ENCODE assay signal across 31 cellular contexts in the genomic region with DNA sequence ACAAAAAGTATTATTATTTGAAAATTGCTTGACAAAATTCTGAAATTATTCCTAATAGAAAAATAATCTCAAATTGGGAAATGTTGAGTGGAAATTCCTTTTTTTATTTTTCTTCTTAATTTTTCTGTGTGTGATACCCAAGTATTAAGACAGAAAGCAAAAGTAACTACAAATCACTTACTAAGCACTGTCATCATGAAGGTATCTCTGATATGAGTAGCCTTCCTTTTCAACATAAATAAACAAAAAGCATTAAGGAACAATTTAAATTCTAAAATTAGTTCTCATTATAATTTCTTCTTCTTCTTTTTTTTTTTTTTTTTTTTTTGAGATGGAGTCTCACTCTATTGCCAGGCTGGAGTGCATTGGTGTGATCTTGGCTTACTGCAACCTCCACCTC.
DNase-seq lines count a peak whose midpoint lies in the region; ATAC-seq, FAIRE-seq and TF ChIP-seq lines count a peak whose summit lies in the region.
"Had no signal": no experiment of that assay in that cellular context is flagged by ENCODE, and none has a peak within 500 bp of the region (broad histone marks: within the 10 kb centered on the region; RNA-seq: fewer than 3 reads in every experiment).

No MANE protein-coding gene starts in this region.

- no peak for TF ChIP-seq POLR2A in A549 (IDR thresholded peaks at IDR 0.05; ENCODE audit: low read length)
- TF ChIP-seq POLR2A in IMR-90 (IDR thresholded peaks at IDR 0.05; ENCODE audit: low read depth, low read length), result no peak

- H2BK120ac ChIP-seq in IMR-90 (ENCODE audit: low read depth, low read length), result peak overlapping the region; percentile 48; the same call in 1 of the 2 replicates

- DNase-seq in A549 (ENCODE audit: low read depth in 1 of 2, low spot score in 1 of 2), result no peak
- DNase-seq in IMR-90, result peak; percentile 49
- no peak for DNase-seq in osteocyte (ENCODE audit: extremely low spot score, unreplicated experiment)
- no peak for DNase-seq in activated naive CD4-positive, alpha-beta T cell treated with anti-CD3 and anti-CD28 coated beads, Interleukin-2, amount 10 ng/mL, durations not matched to agents 7 days and 5 days
- no peak for DNase-seq in NCI-H524 treated with DMSO at 0.1 percent for 48 hours (lab: John Stamatoyannopoulos, UW)
- DNase-seq in glomerular visceral epithelial cell (ENCODE audit: extremely low spot score), result no peak
- DNase-seq: activated B cell treated with CpG ODN at 0.5 μM for 24 hours; activated CD4-positive, alpha-beta T cell treated with anti-CD3 and anti-CD28 coated beads, Interleukin-2, amount 50 U/mL, for 4 hours; activated CD8-positive, alpha-beta memory T cell treated with anti-CD3 and anti-CD28 coated beads, Interleukin-2, amount 50 U/mL, for 4 hours; activated naive CD8-positive, alpha-beta T cell treated with anti-CD3 and anti-CD28 coated beads, Interleukin-2, amount 10 ng/mL, durations not matched to agents 7 days and 5 days; BE2C; DND-41; hippocampal formation; left ventricle myocardium superior; natural killer cell; NCI-H1105 treated with DMSO at 0.1 percent for 48 hours; NCI-H2029; NCI-H345; NCI-H82; ovary; right lobe of liver; stimulated activated CD4-positive, alpha-beta T cell treated with anti-CD3 and anti-CD28 coated beads, Interleukin-15, amount 100 ng/mL, for 24 hours; stimulated activated naive CD8-positive, alpha-beta T cell treated with anti-CD3 and anti-CD28 coated beads, Interleukin-15, amount 100 ng/mL, for 72 hours; thyroid gland had no signal

- TF ChIP-seq RAD21 in A549 (conservative IDR thresholded peaks at IDR 0.05 in 1 of 2, IDR thresholded peaks at IDR 0.05 in 1 of 2) (no peak), IMR-90 (IDR thresholded peaks at IDR 0.05; ENCODE audit: low read length) (no peak)

- H3K27me3 ChIP-seq in IMR-90 (ENCODE audit: control insufficient read depth, insufficient read depth, low read length), result no peaks in the 10 kb centered on the region
- H3K27me3 ChIP-seq: BE2C, ovary, right lobe of liver, thyroid gland had no signal

- H3K27ac ChIP-seq in A549 (peak overlapping the region; percentile 38 to 81; a peak in 3 of 6 replicates), IMR-90 (ENCODE audit: insufficient read depth, low read length) (peak overlapping the region; percentile 22; the same call in 1 of the 2 replicates)
- H3K27ac ChIP-seq: right lobe of liver had no signal

- H3K4me3 ChIP-seq in A549 (no peak overlapping the region), IMR-90 (ENCODE audit: insufficient read depth, low read depth, low read length) (no peak overlapping the region)
- H3K4me3 ChIP-seq: HAP-1, ovary, right lobe of liver, thyroid gland had no signal

- dilution Hi-C loops in IMR-90 (cut with HindIII; ENCODE audit: low sequenced_read_pairs, unreplicated experiment), result no loop called here

- H3K27me3 Mint-ChIP-seq in osteocyte (ENCODE audit: unreplicated experiment), result no peaks in the 10 kb centered on the region
- H3K27me3 Mint-ChIP-seq in activated naive CD4-positive, alpha-beta T cell treated with anti-CD3 and anti-CD28 coated beads, Interleukin-2, amount 10 ng/mL, durations not matched to agents 7 days and 5 days, result no peaks in the 10 kb centered on the region
- H3K27me3 Mint-ChIP-seq: activated naive CD8-positive, alpha-beta T cell treated with anti-CD3 and anti-CD28 coated beads, Interleukin-2, amount 10 ng/mL, durations not matched to agents 7 days and 5 days; stimulated activated naive CD8-positive, alpha-beta T cell treated with anti-CD3 and anti-CD28 coated beads, Interleukin-15, amount 100 ng/mL, for 72 hours had no signal

- TF ChIP-seq CTCF in A549 (IDR thresholded peaks at IDR 0.05) (no peak), IMR-90 (conservative IDR thresholded peaks at IDR 0.05; ENCODE audit: low read depth, low read length) (no peak), osteocyte (IDR thresholded peaks at IDR 0.05) (no peak)

- in situ Hi-C loops in IMR-90 (cut with MboI; ENCODE audit: low sequenced_read_pairs), result no loop called here

- H4K8ac ChIP-seq in IMR-90 (ENCODE audit: low read depth in 2 of 2, low read length in 2 of 2), result peak overlapping the region in 1 of 2 experiments; percentile 15; a peak in 1 of 4 replicates

- no peak overlapping the region for H2BK20ac ChIP-seq in IMR-90 (ENCODE audit: low read depth, low read length)

- no peak overlapping the region for H3K23ac ChIP-seq in IMR-90 (ENCODE audit: low read depth, low read length)

- peaks cover 24% of the 10 kb centered on the region for H3K4me1 ChIP-seq in A549
- peaks cover 2% of the 10 kb centered on the region for H3K4me1 ChIP-seq in IMR-90 (ENCODE audit: control insufficient read depth, insufficient read depth, low read length)
- H3K4me1 ChIP-seq: BE2C, HAP-1, right lobe of liver had no signal

- BruUV-seq in IMR-90 (replicated peaks; lab: Mats Ljungman, UMichigan), result no TSS peak

- H3K9me1 ChIP-seq in IMR-90 (ENCODE audit: insufficient read depth, low read length), result peaks cover 4% of the 10 kb centered on the region; the same call in 1 of the 2 replicates

- no peak for ATAC-seq in A549
- ATAC-seq in IMR-90 (ENCODE audit: low read depth), result no peak
- ATAC-seq in HG02885 (IDR thresholded peaks at IDR 0.05; ENCODE audit: poor library complexity, unreplicated experiment), result no peak
- ATAC-seq: left ventricle myocardium superior; natural killer cell; right lobe of liver; stimulated activated naive CD8-positive, alpha-beta T cell treated with anti-CD3 and anti-CD28 coated beads, Interleukin-15, amount 100 ng/mL, for 72 hours had no signal

- no peak for TF ChIP-seq EP300 in A549 (IDR thresholded peaks at IDR 0.05)

- 0 out of 3 replicates have a peak overlapping the region, but pooled peaks have one; percentile 13 for H2BK15ac ChIP-seq in IMR-90 (ENCODE audit: low read depth, low read length)

- intact Hi-C loops in IMR-90 (cut with micrococcal nuclease), result loop anchor here (5.0 to 10.0 kb wide), 4 partner anchors 64 to 307 kb away; a partner anchor contains a TSS

- H3K14ac ChIP-seq in IMR-90 (replicated peaks; ENCODE audit: low read depth, low read length), result peak overlapping the region; percentile 60; the same call in 1 of the 2 replicates

- no peak overlapping the region for H3K56ac ChIP-seq in IMR-90 (ENCODE audit: extremely low read depth, insufficient read depth, low read length)

- H4K91ac ChIP-seq in IMR-90 (ENCODE audit: insufficient read depth, low read depth, low read length), result no peak overlapping the region

- H3K9me3 ChIP-seq in A549 (no peaks in the 10 kb centered on the region), IMR-90 (ENCODE audit: control insufficient read depth, insufficient read depth, low read length) (no peaks in the 10 kb centered on the region)
- H3K9me3 ChIP-seq: BE2C, HAP-1, ovary, right lobe of liver, thyroid gland had no signal

- POLR2A ChIA-PET in A549 (lab: Yijun Ruan, JAX), result no interaction called here
- POLR2A ChIA-PET in IMR-90 (lab: Charles Lee; ENCODE audit: unreplicated experiment), result no interaction called here

- no peak overlapping the region for H2AFZ ChIP-seq in IMR-90 (replicated peaks; ENCODE audit: low read length, poor library complexity)

- H2AK5ac ChIP-seq in IMR-90 (ENCODE audit: low read depth, low read length), result 0 out of 2 replicates have a peak overlapping the region, but pooled peaks have one; percentile 31

- H3K4me3 Mint-ChIP-seq in osteocyte (ENCODE audit: unreplicated experiment), result no peak overlapping the region
- no peak overlapping the region for H3K4me3 Mint-ChIP-seq in activated naive CD4-positive, alpha-beta T cell treated with anti-CD3 and anti-CD28 coated beads, Interleukin-2, amount 10 ng/mL, durations not matched to agents 7 days and 5 days
- H3K4me3 Mint-ChIP-seq: activated B cell treated with CpG ODN at 0.5 μM for 24 hours; activated naive CD8-positive, alpha-beta T cell treated with anti-CD3 and anti-CD28 coated beads, Interleukin-2, amount 10 ng/mL, durations not matched to agents 7 days and 5 days; mesothelial cell of epicardium; natural killer cell; stimulated activated naive CD8-positive, alpha-beta T cell treated with anti-CD3 and anti-CD28 coated beads, Interleukin-15, amount 100 ng/mL, for 72 hours had no signal

- H3K27ac Mint-ChIP-seq in osteocyte (ENCODE audit: unreplicated experiment), result peak overlapping the region; percentile 95
- H3K27ac Mint-ChIP-seq in activated naive CD4-positive, alpha-beta T cell treated with anti-CD3 and anti-CD28 coated beads, Interleukin-2, amount 10 ng/mL, durations not matched to agents 7 days and 5 days, result no peak overlapping the region
- H3K27ac Mint-ChIP-seq: activated B cell treated with CpG ODN at 0.5 μM for 24 hours; activated naive CD8-positive, alpha-beta T cell treated with anti-CD3 and anti-CD28 coated beads, Interleukin-2, amount 10 ng/mL, durations not matched to agents 7 days and 5 days; stimulated activated naive CD8-positive, alpha-beta T cell treated with anti-CD3 and anti-CD28 coated beads, Interleukin-15, amount 100 ng/mL, for 72 hours had no signal

- peak overlapping the region; percentile 73; the same call in 2 of the 3 replicates for H3K4me2 ChIP-seq in A549
- no peak overlapping the region for H3K4me2 ChIP-seq in IMR-90 (ENCODE audit: low read depth, low read length)

- H2BK5ac ChIP-seq in IMR-90 (ENCODE audit: low read depth, low read length, poor library complexity, severe bottlenecking), result peak overlapping the region; percentile 15

- H3K18ac ChIP-seq in IMR-90 (ENCODE audit: low read depth, low read length), result peak overlapping the region; percentile 50; the same call in 1 of the 2 replicates

- H4K5ac ChIP-seq in IMR-90 (ENCODE audit: low read depth, low read length), result 0 out of 2 replicates have a peak overlapping the region, but pooled peaks have one; percentile 65

- FAIRE-seq in A549 (lab: Jason Lieb, UNC), result no peak
- FAIRE-seq in colon (lab: Jason Lieb, UNC), result peak; percentile 24
- FAIRE-seq: A204.1, GM12892, islet of Langerhans had no signal

- H3K36me3 Mint-ChIP-seq in osteocyte (ENCODE audit: unreplicated experiment), result no peaks in the 10 kb centered on the region
- no peaks in the 10 kb centered on the region for H3K36me3 Mint-ChIP-seq in activated naive CD4-positive, alpha-beta T cell treated with anti-CD3 and anti-CD28 coated beads, Interleukin-2, amount 10 ng/mL, durations not matched to agents 7 days and 5 days
- H3K36me3 Mint-ChIP-seq: mesothelial cell of epicardium, natural killer cell had no signal

- no peaks in the 10 kb centered on the region for H4K20me1 ChIP-seq in IMR-90 (ENCODE audit: insufficient read depth, low read length)

- peaks cover 28% of the 10 kb centered on the region for H3K4me1 Mint-ChIP-seq in osteocyte (ENCODE audit: unreplicated experiment)
- peaks cover 18% of the 10 kb centered on the region for H3K4me1 Mint-ChIP-seq in activated naive CD4-positive, alpha-beta T cell treated with anti-CD3 and anti-CD28 coated beads, Interleukin-2, amount 10 ng/mL, durations not matched to agents 7 days and 5 days
- H3K4me1 Mint-ChIP-seq: activated B cell treated with CpG ODN at 0.5 μM for 24 hours had no signal

- CTCF ChIA-PET in A549 (lab: Yijun Ruan, JAX), result no interaction called here
- CTCF ChIA-PET in IMR-90 (lab: Yijun Ruan, JAX), result no interaction called here
- CTCF ChIA-PET in activated naive CD4-positive, alpha-beta T cell treated with anti-CD3 and anti-CD28 coated beads, Interleukin-2, amount 10 ng/mL, durations not matched to agents 7 days and 5 days (lab: Charles Lee), result no interaction called here

- H3K4ac ChIP-seq in IMR-90 (ENCODE audit: low read depth, low read length), result no peak overlapping the region

- H2AK9ac ChIP-seq in IMR-90 (replicated peaks; ENCODE audit: low read depth, low read length, poor library complexity), result no peak overlapping the region

- no peaks in the 10 kb centered on the region for H3K9me3 Mint-ChIP-seq in osteocyte (ENCODE audit: unreplicated experiment)
- H3K9me3 Mint-ChIP-seq in activated naive CD4-positive, alpha-beta T cell treated with anti-CD3 and anti-CD28 coated beads, Interleukin-2, amount 10 ng/mL, durations not matched to agents 7 days and 5 days, result no peaks in the 10 kb centered on the region
- H3K9me3 Mint-ChIP-seq: activated B cell treated with CpG ODN at 0.5 μM for 24 hours; mesothelial cell of epicardium; natural killer cell; stimulated activated naive CD8-positive, alpha-beta T cell treated with anti-CD3 and anti-CD28 coated beads, Interleukin-15, amount 100 ng/mL, for 72 hours had no signal

- no peaks in the 10 kb centered on the region for H3K36me3 ChIP-seq in IMR-90 (ENCODE audit: control insufficient read depth, insufficient read depth, low read length)
- H3K36me3 ChIP-seq: BE2C, HAP-1, ovary, right lobe of liver, thyroid gland had no signal

- no peaks in the 10 kb centered on the region for H3K79me1 ChIP-seq in IMR-90 (ENCODE audit: low read depth in 1 of 2, low read length in 2 of 2)

- no peak overlapping the region for H3K9ac ChIP-seq in IMR-90 (ENCODE audit: low read depth, low read length)
